ENCODE assay signal across 11 cellular contexts in the genomic region with DNA sequence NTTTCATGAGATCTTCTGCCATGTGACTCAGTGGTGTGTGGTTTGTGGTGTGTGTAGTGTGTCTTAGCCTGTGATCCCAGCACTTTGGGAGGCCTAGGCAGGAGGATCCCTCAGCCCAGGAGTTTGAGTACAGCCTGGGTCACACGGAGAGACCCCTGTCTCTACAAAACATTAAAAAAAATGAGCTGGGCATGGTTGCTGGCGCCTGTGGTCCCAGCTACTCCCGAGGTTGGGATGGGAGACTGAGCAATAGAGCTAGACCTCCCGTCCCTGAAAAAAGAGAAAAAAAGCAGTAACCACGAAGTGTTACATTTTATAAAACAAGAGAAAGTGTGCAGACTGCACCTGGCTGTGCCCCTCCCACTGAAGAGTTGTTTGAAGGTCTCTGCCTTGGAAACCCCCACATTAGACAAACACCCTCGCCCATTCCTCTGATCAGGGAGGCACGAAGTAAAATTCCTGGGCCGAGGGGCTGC. TPM values are rescaled to one million over a fixed set of nuclear protein-coding genes. Genes with fewer than 3 reads are reported as not detected.
DNase-seq lines count a peak whose midpoint lies in the region; ATAC-seq and TF ChIP-seq lines count a peak whose summit lies in the region.
"Had no signal": no experiment of that assay in that cellular context is flagged by ENCODE, and none has a peak within 500 bp of the region (broad histone marks: within the 10 kb centered on the region; RNA-seq: fewer than 3 reads in every experiment).

No MANE protein-coding gene starts in this region.

- H3K4me1 ChIP-seq in ovary (ENCODE audit: insufficient read depth) (peaks cover 25% of the 10 kb centered on the region), SJCRH30 (peaks cover 6% of the 10 kb centered on the region; the same call in 1 of the 2 replicates)
- H3K4me1 ChIP-seq: SJSA1 had no signal

- H3K27ac Mint-ChIP-seq in T-helper 1 cell treated with Interleukin-12 subunit alpha and Interleukin-12 subunit beta and Interleukin-4 antibody, amounts not matched to agents 30 μg/mL and 1 μg/mL, for 36 hours = peak overlapping the region; percentile 63
- H3K27ac Mint-ChIP-seq in activated naive CD8-positive, alpha-beta T cell treated with anti-CD3 and anti-CD28 coated beads, Interleukin-2, amount 50 U/mL, for 24 hours = peak overlapping the region; percentile 68

- ATAC-seq in activated naive CD8-positive, alpha-beta T cell treated with anti-CD3 and anti-CD28 coated beads, Interleukin-2, amount 50 U/mL, for 24 hours = peak; percentile 30
- ATAC-seq in HG02885 (IDR thresholded peaks at IDR 0.05; ENCODE audit: poor library complexity, unreplicated experiment) = no peak

- H3K9me3 Mint-ChIP-seq in T-helper 1 cell treated with Interleukin-12 subunit alpha and Interleukin-12 subunit beta and Interleukin-4 antibody, amounts not matched to agents 30 μg/mL and 1 μg/mL, for 36 hours = peaks cover 7% of the 10 kb centered on the region
- H3K9me3 Mint-ChIP-seq in activated naive CD8-positive, alpha-beta T cell treated with anti-CD3 and anti-CD28 coated beads, Interleukin-2, amount 50 U/mL, for 24 hours = peaks cover 7% of the 10 kb centered on the region

- H3K4me3 ChIP-seq in ovary = no peak overlapping the region
- H3K4me3 ChIP-seq in SJCRH30 = no peak overlapping the region
- H3K4me3 ChIP-seq: SJSA1, tibial nerve had no signal

- no peak overlapping the region for H3K4me3 Mint-ChIP-seq in T-helper 1 cell treated with Interleukin-12 subunit alpha and Interleukin-12 subunit beta and Interleukin-4 antibody, amounts not matched to agents 30 μg/mL and 1 μg/mL, for 36 hours
- peak overlapping the region; percentile 14 for H3K4me3 Mint-ChIP-seq in activated naive CD8-positive, alpha-beta T cell treated with anti-CD3 and anti-CD28 coated beads, Interleukin-2, amount 50 U/mL, for 24 hours

- H3K27me3 ChIP-seq in ovary (no peaks in the 10 kb centered on the region), SJCRH30 (peaks cover 38% of the 10 kb centered on the region)
- H3K27me3 ChIP-seq: SJSA1, tibial nerve had no signal

- no peak for TF ChIP-seq CTCF in ovary (IDR thresholded peaks at IDR 0.05)

- TF ChIP-seq EP300 in ovary (IDR thresholded peaks at IDR 0.05) = no peak

- peaks cover 17% of the 10 kb centered on the region for H3K4me1 Mint-ChIP-seq in T-helper 1 cell treated with Interleukin-12 subunit alpha and Interleukin-12 subunit beta and Interleukin-4 antibody, amounts not matched to agents 30 μg/mL and 1 μg/mL, for 36 hours (ENCODE audit: low read depth)
- H3K4me1 Mint-ChIP-seq in activated naive CD8-positive, alpha-beta T cell treated with anti-CD3 and anti-CD28 coated beads, Interleukin-2, amount 50 U/mL, for 24 hours = peaks cover 22% of the 10 kb centered on the region

- DNase-seq in T-helper 1 cell (no peak), MV-4-11 (lab: John Stamatoyannopoulos, UW) (peak; percentile 52), ovary (peak in 4 of 5 donors; percentile 12 to 36 (median 21)), SJCRH30 (no peak), HCEC 1CT (no peak)
- DNase-seq in activated naive CD8-positive, alpha-beta T cell treated with anti-CD3 and anti-CD28 coated beads, Interleukin-2, amount 50 U/mL, for 24 hours = no peak
- DNase-seq: stimulated activated CD4-positive, alpha-beta T cell treated with anti-CD3 and anti-CD28 coated beads, Interleukin-4, amount 100 ng/mL, for 1 hour had no signal

- H3K36me3 Mint-ChIP-seq in T-helper 1 cell treated with Interleukin-12 subunit alpha and Interleukin-12 subunit beta and Interleukin-4 antibody, amounts not matched to agents 30 μg/mL and 1 μg/mL, for 36 hours (ENCODE audit: low read depth) = peaks cover 5% of the 10 kb centered on the region
- H3K36me3 Mint-ChIP-seq in activated naive CD8-positive, alpha-beta T cell treated with anti-CD3 and anti-CD28 coated beads, Interleukin-2, amount 50 U/mL, for 24 hours (ENCODE audit: low read depth) = peaks cover 3% of the 10 kb centered on the region

- intact Hi-C loops in ovary (cut with DNase I) = loop anchor here in 1 of 4 donors (10.0 kb wide), 1 partner anchor 1919 kb away; no protein-coding TSS in a partner anchor

- H3K9me3 ChIP-seq in ovary = no peaks in the 10 kb centered on the region
- H3K9me3 ChIP-seq in SJCRH30 (replicated peaks) = no peaks in the 10 kb centered on the region
- H3K9me3 ChIP-seq: SJSA1, tibial nerve had no signal

- no peak for TF ChIP-seq POLR2A in ovary (IDR thresholded peaks at IDR 0.05)

- no peaks in the 10 kb centered on the region for H3K36me3 ChIP-seq in ovary
- H3K36me3 ChIP-seq in SJCRH30 = no peaks in the 10 kb centered on the region
- H3K36me3 ChIP-seq: SJSA1, tibial nerve had no signal

- H3K27me3 Mint-ChIP-seq in T-helper 1 cell treated with Interleukin-12 subunit alpha and Interleukin-12 subunit beta and Interleukin-4 antibody, amounts not matched to agents 30 μg/mL and 1 μg/mL, for 36 hours (ENCODE audit: low read depth) = no peaks in the 10 kb centered on the region
- peaks cover 3% of the 10 kb centered on the region for H3K27me3 Mint-ChIP-seq in activated naive CD8-positive, alpha-beta T cell treated with anti-CD3 and anti-CD28 coated beads, Interleukin-2, amount 50 U/mL, for 24 hours

- 41 to 51% (median 44%) methylated on average over 8 of the region's 8 CpGs for WGBS in ovary, 3 donors

- H3K27ac ChIP-seq in ovary (peak overlapping the region in 1 of 2 donors; percentile 76), SJCRH30 (no peak overlapping the region)
- H3K27ac ChIP-seq: SJSA1 had no signal

RNA-seq across cellular contexts. Expression of a gene that starts 21.2 kb away (rescaled TPM):
- 100 to 1,000 TPM in 3 of 7 donors, 10 to 100 TPM in 2, not detected in 2; 74.9 to 294 (median 169) TPM for total RNA-seq in ovary
- polyA plus RNA-seq in ovary = not detected
- total RNA-seq in SJCRH30 (2014; rRNA removed; shearing (Covaris generic)) = not detected in 2 replicates
- total RNA-seq: SJSA1, tibial nerve had no signal

RNA-seq across cellular contexts. Expression of a gene that starts 49.7 kb away (rescaled TPM):
- total RNA-seq in ovary = 10 to 100 TPM in 6 of 7 donors, 1 to 10 TPM in 1; 8.7 to 33.5 (median 28.6) TPM
- polyA plus RNA-seq in ovary = 10 to 100 TPM; 20.0 to 22.3 TPM
- total RNA-seq in SJCRH30 (2014; rRNA removed; shearing (Covaris generic)) = 76.4 and 84.9 TPM in 2 replicates

Comparison
In these comparisons a context has a peak if more than half of its experiments do, and no peak if none do; other contexts are left out.
1. DNase-seq: peak in MV-4-11 (single experiment) and ovary (4 of 5); none in T-helper 1 cell (0 of 5), activated naive CD8-positive, alpha-beta T cell treated with anti-CD3 and anti-CD28 coated beads, Interleukin-2, amount 50 U/mL, for 24 hours (single experiment), SJCRH30 (0 of 2) and HCEC 1CT (single experiment).